Comparison of ENCODE assay signal across 16 cellular contexts in the genomic region with DNA sequence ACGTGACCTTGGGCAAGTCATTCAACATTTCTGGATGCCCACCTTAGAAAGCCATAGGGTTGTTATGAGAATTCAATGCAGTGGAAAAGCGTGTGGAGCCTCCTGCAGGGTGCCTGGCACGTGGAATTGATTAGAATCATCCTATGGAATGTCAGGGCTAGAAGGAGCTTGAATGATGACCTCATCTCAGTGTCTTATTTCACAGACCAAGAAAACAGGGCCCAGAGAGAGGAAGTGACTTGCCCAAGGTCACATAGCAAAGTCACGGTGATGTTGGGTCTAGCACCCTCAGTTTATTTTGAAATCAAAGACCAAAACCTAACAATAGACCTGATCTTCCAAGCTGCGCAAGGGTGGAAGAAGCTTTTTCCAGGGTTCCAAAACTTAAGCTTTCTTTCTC. TPM values are rescaled to one million over a fixed set of nuclear protein-coding genes. Genes with fewer than 3 reads are reported as not detected.
DNase-seq lines count a peak whose midpoint lies in the region; ATAC-seq, FAIRE-seq and TF ChIP-seq lines count a peak whose summit lies in the region.
"Had no signal": no experiment of that assay in that cellular context is flagged by ENCODE, and none has a peak within 500 bp of the region (broad histone marks: within the 10 kb centered on the region; RNA-seq: fewer than 3 reads in every experiment).

No MANE protein-coding gene starts in this region.

- peaks cover 74% of the 10 kb centered on the region for H3K4me1 Mint-ChIP-seq in WTC11

- FAIRE-seq in D721Med (lab: Jason Lieb, UNC) = no peak

- DNase-seq in A673 (ENCODE audit: low spot score) (peak; percentile 64), WTC11 (ENCODE audit: low spot score) (no peak), fibroblast of pulmonary artery (ENCODE audit: low read depth) (peak; percentile 5), D721Med (ENCODE audit: insufficient read length, low spot score) (no peak), upper lobe of left lung (no peak), retina (no peak), NCI-H1436 (lab: John Stamatoyannopoulos, UW) (no peak)
- DNase-seq: activated CD8-positive, alpha-beta T cell treated with anti-CD3 and anti-CD28 coated beads, Interleukin-2, amount 10 ng/mL, durations not matched to agents 7 days and 5 days; CD8-positive, alpha-beta T cell; cerebellar nuclear complex; glutamatergic neuron; Peyer's patch; stimulated activated naive CD8-positive, alpha-beta T cell treated with anti-CD3 and anti-CD28 coated beads, Interleukin-15, Interleukin-2, amounts not matched to agents 100 U/mL and 50 U/mL, for 24 hours; T-helper 1 cell had no signal

- no peaks in the 10 kb centered on the region for H3K9me3 Mint-ChIP-seq in WTC11
- H3K9me3 Mint-ChIP-seq: CD8-positive, alpha-beta T cell; neural progenitor cell had no signal

- intact Hi-C loops in A673 (cut with micrococcal nuclease; ENCODE audit: unreplicated experiment) = no loop called here

- H3K27me3 ChIP-seq in A673 (replicated peaks; ENCODE audit: insufficient read depth, low read depth, low read length, poor library complexity) (peaks cover 71% of the 10 kb centered on the region), upper lobe of left lung (peaks cover 0 to 3% (median under 1%) of the 10 kb centered on the region in 4 donors)
- H3K27me3 ChIP-seq: Peyer's patch had no signal

- H3K27ac ChIP-seq in A673 (ENCODE audit: low read depth, low read length, poor library complexity, severe bottlenecking) (no peak overlapping the region), HEK293 (ENCODE audit: extremely low read depth, low read depth, low read length) (no peak overlapping the region), upper lobe of left lung (no peak overlapping the region)
- H3K27ac ChIP-seq: neural progenitor cell, Peyer's patch had no signal

- H3K4me1 ChIP-seq in A673 (ENCODE audit: insufficient read depth, low read length, poor library complexity, severe bottlenecking) (peaks cover 21% of the 10 kb centered on the region), HEK293 (ENCODE audit: control insufficient read depth, insufficient read depth, low read length) (peaks cover 8% of the 10 kb centered on the region), upper lobe of left lung (peaks cover 0 to under 1% (median 0%) of the 10 kb centered on the region in 4 donors)
- H3K4me1 ChIP-seq: Peyer's patch had no signal

- POLR2A ChIA-PET in A673 (lab: Charles Lee; ENCODE audit: low non-redundant PET) = no interaction called here
- POLR2A ChIA-PET in HEK293 (lab: Yijun Ruan, JAX) = interaction anchor here (1.2 kb wide), 1 partner anchor 72 kb away, joined by 3 read pairs; no protein-coding TSS in a partner anchor
- POLR2A ChIA-PET in WTC11 (lab: Charles Lee) = no interaction called here

- WGBS in upper lobe of left lung, 2 donors = 64 to 68% methylated on average over 5 of the region's 5 CpGs

- H3K4me3 Mint-ChIP-seq in WTC11 = no peak overlapping the region
- H3K4me3 Mint-ChIP-seq: activated CD8-positive, alpha-beta T cell treated with anti-CD3 and anti-CD28 coated beads, Interleukin-2, amount 10 ng/mL, durations not matched to agents 7 days and 5 days; CD8-positive, alpha-beta T cell had no signal

- H3K27me3 Mint-ChIP-seq in WTC11 (ENCODE audit: low read depth) = peaks cover 6% of the 10 kb centered on the region; the same call in 1 of the 2 replicates

- ATAC-seq in WTC11 = peak; percentile 19
- ATAC-seq in upper lobe of left lung (ENCODE audit: low FRiP score in 2 of 2) = no peak
- ATAC-seq: activated CD8-positive, alpha-beta T cell treated with anti-CD3 and anti-CD28 coated beads, Interleukin-2, amount 10 ng/mL, durations not matched to agents 7 days and 5 days; CD8-positive, alpha-beta T cell; stimulated activated naive CD8-positive, alpha-beta T cell treated with anti-CD3 and anti-CD28 coated beads, Interleukin-15, Interleukin-2, amounts not matched to agents 100 U/mL and 50 U/mL, for 24 hours had no signal

- no peaks in the 10 kb centered on the region for H3K36me3 ChIP-seq in A673 (ENCODE audit: insufficient read depth, low read length, poor library complexity, severe bottlenecking)
- H3K36me3 ChIP-seq in HEK293 (ENCODE audit: control insufficient read depth in 2 of 2, insufficient read depth in 1 of 2, low read length in 2 of 2) = peaks cover 0 to 11% of the 10 kb centered on the region in 2 experiments; a peak in 1 of 3 replicates
- H3K36me3 ChIP-seq in upper lobe of left lung = no peaks in the 10 kb centered on the region
- H3K36me3 ChIP-seq: neural progenitor cell, Peyer's patch had no signal

- TF ChIP-seq POLR2A in upper lobe of left lung (IDR thresholded peaks at IDR 0.05) = no peak

- H3K36me3 Mint-ChIP-seq in WTC11 = peaks cover 53% of the 10 kb centered on the region
- H3K36me3 Mint-ChIP-seq: CD8-positive, alpha-beta T cell had no signal

- no peak for TF ChIP-seq EP300 in upper lobe of left lung (IDR thresholded peaks at IDR 0.05)

- TF ChIP-seq CTCF in A673 (conservative IDR thresholded peaks at IDR 0.05; ENCODE audit: low read depth, low read length) = no peak
- no peak for TF ChIP-seq CTCF in HEK293 (tag by site-specific recombination; IDR thresholded peaks at IDR 0.05)
- no peak for TF ChIP-seq CTCF in WTC11 (IDR thresholded peaks at IDR 0.05)
- TF ChIP-seq CTCF in fibroblast of pulmonary artery (IDR thresholded peaks at IDR 0.05; ENCODE audit: low read length, missing control alignments) = no peak
- TF ChIP-seq CTCF in D721Med (IDR thresholded peaks at IDR 0.05; ENCODE audit: insufficient read depth, missing control alignments) = no peak
- no peak for TF ChIP-seq CTCF in upper lobe of left lung (IDR thresholded peaks at IDR 0.05)

- H3K9me3 ChIP-seq in A673 (ENCODE audit: low read depth, low read length, poor library complexity, severe bottlenecking) (no peaks in the 10 kb centered on the region), HEK293 (ENCODE audit: control insufficient read depth, insufficient read depth, low read depth, low read length) (no peaks in the 10 kb centered on the region), upper lobe of left lung (no peaks in the 10 kb centered on the region)
- H3K9me3 ChIP-seq: Peyer's patch had no signal

- H3K27ac Mint-ChIP-seq in WTC11 = no peak overlapping the region
- H3K27ac Mint-ChIP-seq: activated CD8-positive, alpha-beta T cell treated with anti-CD3 and anti-CD28 coated beads, Interleukin-2, amount 10 ng/mL, durations not matched to agents 7 days and 5 days; CD8-positive, alpha-beta T cell had no signal

- H3K4me3 ChIP-seq in A673 (ENCODE audit: low read depth, low read length, poor library complexity, severe bottlenecking) (no peak overlapping the region), HEK293 (ENCODE audit: low read depth, low read length) (no peak overlapping the region), fibroblast of pulmonary artery (replicated peaks; ENCODE audit: low read depth, low read length) (no peak overlapping the region), upper lobe of left lung (no peak overlapping the region)
- H3K4me3 ChIP-seq: neural progenitor cell, Peyer's patch had no signal

- BruUV-seq in A673 (replicated peaks; lab: Mats Ljungman, UMichigan) = no TSS peak

- CTCF ChIA-PET in A673 (lab: Charles Lee) (no interaction called here), HEK293 (lab: Yijun Ruan, JAX) (interaction anchor here (0.9 to 1.7 kb wide), 4 partner anchors 9 to 70 kb away, joined by 3 to 9 read pairs (median 4); no protein-coding TSS in a partner anchor), WTC11 (lab: Charles Lee) (interaction anchor here (1.0 to 1.4 kb wide), 2 partner anchors 9 to 11 kb away, joined by 3 read pairs; no protein-coding TSS in a partner anchor)

TF ChIP-seq in HEK293, 187 proteins besides CTCF, POLR2A, EP300 and RAD21 (continues in another document):
- TF ChIP-seq, protein P1, sequence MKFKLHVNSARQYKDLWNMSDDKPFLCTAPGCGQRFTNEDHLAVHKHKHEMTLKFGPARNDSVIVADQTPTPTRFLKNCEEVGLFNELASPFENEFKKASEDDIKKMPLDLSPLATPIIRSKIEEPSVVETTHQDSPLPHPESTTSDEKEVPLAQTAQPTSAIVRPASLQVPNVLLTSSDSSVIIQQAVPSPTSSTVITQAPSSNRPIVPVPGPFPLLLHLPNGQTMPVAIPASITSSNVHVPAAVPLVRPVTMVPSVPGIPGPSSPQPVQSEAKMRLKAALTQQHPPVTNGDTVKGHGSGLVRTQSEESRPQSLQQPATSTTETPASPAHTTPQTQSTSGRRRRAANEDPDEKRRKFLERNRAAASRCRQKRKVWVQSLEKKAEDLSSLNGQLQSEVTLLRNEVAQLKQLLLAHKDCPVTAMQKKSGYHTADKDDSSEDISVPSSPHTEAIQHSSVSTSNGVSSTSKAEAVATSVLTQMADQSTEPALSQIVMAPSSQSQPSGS (tag by site-specific recombination; IDR thresholded peaks at IDR 0.05; ENCODE audit: low read depth) = peak; percentile 88
- TF ChIP-seq ZNF221 (tag by site-specific recombination; IDR thresholded peaks at IDR 0.05; ENCODE audit: borderline replicate concordance) = no peak

TF ChIP-seq in WTC11, 78 proteins besides CTCF, POLR2A, EP300 and RAD21:
- TF ChIP-seq JUN (CRISPR knock-in tag; IDR thresholded peaks at IDR 0.05) (no peak), EMX1 (CRISPR knock-in tag; IDR thresholded peaks at IDR 0.05) (no peak), ZNF121 (CRISPR knock-in tag; IDR thresholded peaks at IDR 0.05) (0 out of 2 replicates have a peak, but pooled peaks have one; percentile 56)

RNA-seq across cellular contexts. Expression of a gene that starts 6.0 kb away (rescaled TPM):
- total RNA-seq in A673 (2021) (not detected in 2 replicates), WTC11 (2021) (7.8 to 10.8 TPM (median 10.3 TPM) in 3 replicates), upper lobe of left lung (1 to 10 TPM in 2 of 6 donors, under 1 TPM in 4; under 0.01 to 2.1 (median 0.62) TPM)
- total RNA-seq: activated CD8-positive, alpha-beta T cell treated with anti-CD3 and anti-CD28 coated beads, Interleukin-2, amount 10 ng/mL, durations not matched to agents 7 days and 5 days; CD8-positive, alpha-beta T cell had no signal

Comparison
In these comparisons a context has a peak if more than half of its experiments do, and no peak if none do; other contexts are left out.
1. DNase-seq: peak in A673 (single experiment) and fibroblast of pulmonary artery (single experiment); none in WTC11 (single experiment), D721Med (single experiment), upper lobe of left lung (0 of 2), retina (single experiment) and NCI-H1436 (single experiment).